In genomic region chr10:3890602-3891352, GRCh38 we compare ENCODE assay signal across 1 cellular context.
TF ChIP-seq lines count a peak whose summit lies in the region.

No MANE protein-coding gene starts in this region.

TF ChIP-seq in K562, 482 proteins besides CTCF, POLR2A, EP300 and RAD21 (continued from another document and continues in another):
- TF ChIP-seq ZNF146 (CRISPR knock-in tag; IDR thresholded peaks at IDR 0.05; ENCODE audit: unreplicated experiment) (no peak), CBX1 (IDR thresholded peaks at IDR 0.05; ENCODE audit: low read depth) (no peak), ZNF24 (IDR thresholded peaks at IDR 0.05) (no peak), CHD2 (IDR thresholded peaks at IDR 0.05; ENCODE audit: low read depth, low read length) (no peak), CREB3L1 (IDR thresholded peaks at IDR 0.05; ENCODE audit: borderline replicate concordance, low read depth) (no peak), E4F1 (CRISPR knock-in tag; IDR thresholded peaks at IDR 0.05; ENCODE audit: borderline replicate concordance) (peak; percentile 89), FOXO4 (CRISPR knock-in tag; IDR thresholded peaks at IDR 0.05) (peak; percentile 93), ZNF512 (tag; IDR thresholded peaks at IDR 0.05) (no peak), ZNF232 (CRISPR knock-in tag; IDR thresholded peaks at IDR 0.05) (no peak), ATF2 (CRISPR knock-in tag; IDR thresholded peaks at IDR 0.05) (no peak), ZNF695 (CRISPR knock-in tag; IDR thresholded peaks at IDR 0.05) (peak; percentile 91), NR2F6 (CRISPR knock-in tag; IDR thresholded peaks at IDR 0.05) (0 out of 2 replicates have a peak, but pooled peaks have one; percentile 80), CHD1 (IDR thresholded peaks at IDR 0.05; ENCODE audit: low read length) (no peak), MAFF (IDR thresholded peaks at IDR 0.05; ENCODE audit: low read length) (no peak), NONO (IDR thresholded peaks at IDR 0.05; ENCODE audit: low read depth in 2 of 2, low read length in 1 of 2) (no peak), HNRNPUL1 (IDR thresholded peaks at IDR 0.05; ENCODE audit: low read length) (no peak), RREB1 (CRISPR knock-in tag; IDR thresholded peaks at IDR 0.05) (peak; percentile 99), STAG1 (CRISPR knock-in tag; IDR thresholded peaks at IDR 0.05; ENCODE audit: borderline replicate concordance) (no peak), MAZ (CRISPR knock-in tag; conservative IDR thresholded peaks at IDR 0.05 in 1 of 2, IDR thresholded peaks at IDR 0.05 in 1 of 2) (peak in 1 of 2 experiments; percentile 95; a peak in 2 of 4 replicates), SMARCE1 (IDR thresholded peaks at IDR 0.05) (no peak), MLX (CRISPR knock-in tag; conservative IDR thresholded peaks at IDR 0.05) (0 out of 4 replicates have a peak, but pooled peaks of 1 of the 2 experiments have one; percentile 51), NR0B1 (IDR thresholded peaks at IDR 0.05; ENCODE audit: partially characterized antibody) (no peak), MTA2 (IDR thresholded peaks at IDR 0.05; ENCODE audit: low read depth) (no peak), GTF3C2 (IDR thresholded peaks at IDR 0.05; ENCODE audit: borderline replicate concordance, extremely low read depth, insufficient read length) (no peak), BRD4 (IDR thresholded peaks at IDR 0.05) (no peak; the same call in 1 of the 2 replicates), ZNF830 (CRISPR knock-in tag; IDR thresholded peaks at IDR 0.05) (peak; percentile 98), HES1 (IDR thresholded peaks at IDR 0.05; ENCODE audit: low read depth) (no peak), NR2C1 (IDR thresholded peaks at IDR 0.05) (peak; percentile 16; the same call in 1 of the 2 replicates), NR2C1 (tag; IDR thresholded peaks at IDR 0.05) (peak; percentile 97), ATF3 (IDR thresholded peaks at IDR 0.05) (no peak), ATF3 (CRISPR knock-in tag; conservative IDR thresholded peaks at IDR 0.05) (no peak)
